Comparison of ENCODE assay signal across 1 cellular context in the genomic region with DNA sequence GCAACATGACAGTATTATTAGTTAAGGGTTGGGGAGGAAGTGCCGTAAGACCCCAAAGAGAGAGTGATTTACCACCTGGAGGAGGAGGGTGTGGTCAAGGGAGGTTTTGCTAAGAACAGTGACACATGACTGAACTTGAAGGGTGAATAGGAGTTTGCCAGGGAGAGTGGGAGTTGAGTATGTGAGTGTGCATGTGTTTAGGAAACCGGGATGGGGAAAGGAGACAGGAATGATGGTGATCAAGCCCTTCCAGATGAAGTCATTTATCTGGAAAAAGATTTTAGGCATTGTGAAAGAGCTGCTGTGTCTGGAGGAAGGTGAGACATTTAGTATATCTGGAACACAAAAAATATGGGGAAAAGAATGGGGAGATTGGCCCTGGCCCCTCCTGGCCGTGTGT.
TF ChIP-seq lines count a peak whose summit lies in the region.

No MANE protein-coding gene starts in this region.

TF ChIP-seq in SK-N-SH, 30 proteins besides CTCF, POLR2A, EP300 and RAD21 (continued from another document):
- TF ChIP-seq, protein P1, sequence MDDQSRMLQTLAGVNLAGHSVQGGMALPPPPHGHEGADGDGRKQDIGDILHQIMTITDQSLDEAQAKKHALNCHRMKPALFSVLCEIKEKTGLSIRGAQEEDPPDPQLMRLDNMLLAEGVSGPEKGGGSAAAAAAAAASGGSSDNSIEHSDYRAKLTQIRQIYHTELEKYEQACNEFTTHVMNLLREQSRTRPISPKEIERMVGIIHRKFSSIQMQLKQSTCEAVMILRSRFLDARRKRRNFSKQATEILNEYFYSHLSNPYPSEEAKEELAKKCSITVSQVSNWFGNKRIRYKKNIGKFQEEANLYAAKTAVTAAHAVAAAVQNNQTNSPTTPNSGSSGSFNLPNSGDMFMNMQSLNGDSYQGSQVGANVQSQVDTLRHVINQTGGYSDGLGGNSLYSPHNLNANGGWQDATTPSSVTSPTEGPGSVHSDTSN (IDR thresholded peaks at IDR 0.05), result no peak
- TF ChIP-seq TCF12 (IDR thresholded peaks at IDR 0.05) (no peak), RCOR1 (IDR thresholded peaks at IDR 0.05; ENCODE audit: low read length) (no peak), SMC3 (IDR thresholded peaks at IDR 0.05; ENCODE audit: low read depth, low read length) (no peak), EZH2phosphoT487 (IDR thresholded peaks at IDR 0.05; ENCODE audit: borderline replicate concordance, low read depth) (no peak), GABPA (IDR thresholded peaks at IDR 0.05; ENCODE audit: low read depth) (no peak), RFX5 (IDR thresholded peaks at IDR 0.05; ENCODE audit: low read length) (no peak), MEF2A (IDR thresholded peaks at IDR 0.05; ENCODE audit: borderline replicate concordance, low read depth) (no peak)
TF ChIP-seq in SK-N-SH: peak in this region for 0.
